14 cellular contexts compared by ENCODE assay signal in genomic region chr3:150074277-150074676, GRCh38.
DNase-seq lines count a peak whose midpoint lies in the region; ATAC-seq and TF ChIP-seq lines count a peak whose summit lies in the region.
"Had no signal": no experiment of that assay in that cellular context is flagged by ENCODE, and none has a peak within 500 bp of the region (broad histone marks: within the 10 kb centered on the region; RNA-seq: fewer than 3 reads in every experiment).

No MANE protein-coding gene starts in this region.

- H3K4me3 ChIP-seq in GM23338, result no peak overlapping the region
- H3K4me3 ChIP-seq in neuronal stem cell (ENCODE audit: low read length in 2 of 2), result no peak overlapping the region
- H3K4me3 ChIP-seq in gastroesophageal sphincter, result no peak overlapping the region

- H3K79me2 ChIP-seq in GM23338 (replicated peaks; ENCODE audit: insufficient read depth), result no peaks in the 10 kb centered on the region

- peaks cover 6% of the 10 kb centered on the region; the same call in 1 of the 2 replicates for H3K36me3 ChIP-seq in GM23338 (ENCODE audit: insufficient read depth)
- no peaks in the 10 kb centered on the region for H3K36me3 ChIP-seq in neuronal stem cell (replicated peaks in 1 of 2; ENCODE audit: control insufficient read depth in 2 of 2, insufficient read depth in 2 of 2, low read length in 2 of 2)
- no peaks in the 10 kb centered on the region for H3K36me3 ChIP-seq in gastroesophageal sphincter

- no peaks in the 10 kb centered on the region for H4K20me1 ChIP-seq in GM23338 (replicated peaks; ENCODE audit: insufficient read depth)

- H3K9me3 ChIP-seq in neuronal stem cell (replicated peaks in 1 of 2; ENCODE audit: control insufficient read depth in 2 of 2, insufficient read depth in 1 of 2, low read depth in 1 of 2, low read length in 2 of 2) (no peaks in the 10 kb centered on the region), gastroesophageal sphincter (peaks cover 0 to 8% (median 0%) of the 10 kb centered on the region in 3 donors)

- H3K4me1 Mint-ChIP-seq in GM23338 (peaks cover 8% of the 10 kb centered on the region), Calu3 (ENCODE audit: low read depth, unreplicated experiment) (no peaks in the 10 kb centered on the region)
- H3K4me1 Mint-ChIP-seq: immature natural killer cell had no signal

- no peak overlapping the region for H3K27ac ChIP-seq in GM23338 (ENCODE audit: low read depth)
- no peak overlapping the region for H3K27ac ChIP-seq in neuronal stem cell (replicated peaks; ENCODE audit: low read length)
- no peak overlapping the region for H3K27ac ChIP-seq in gastroesophageal sphincter

- H3K36me3 Mint-ChIP-seq in GM23338 (ENCODE audit: low read depth) (0 out of 3 replicates have a peak, but pooled peaks cover 3% of the 10 kb centered on the region), Calu3 (ENCODE audit: insufficient read depth, unreplicated experiment) (no peaks in the 10 kb centered on the region)
- H3K36me3 Mint-ChIP-seq: immature natural killer cell, type B pancreatic cell had no signal

- H3K4me3 Mint-ChIP-seq in GM23338 (no peak overlapping the region), Calu3 (ENCODE audit: low read depth, unreplicated experiment) (no peak overlapping the region)
- H3K4me3 Mint-ChIP-seq: activated B cell treated with CpG ODN at 0.5 μM for 24 hours; activated T-cell treated with anti-CD3 and anti-CD28 coated beads, Interleukin-2, amount 50 U/mL, for 24 hours; immature natural killer cell had no signal

- no peaks in the 10 kb centered on the region; the same call in 1 of the 2 replicates for H3K4me1 ChIP-seq in GM23338 (ENCODE audit: insufficient read depth)
- H3K4me1 ChIP-seq in neuronal stem cell (ENCODE audit: control insufficient read depth in 2 of 2, insufficient read depth in 1 of 2, low read depth in 1 of 2, low read length in 2 of 2), result peaks cover 0 to 8% of the 10 kb centered on the region in 2 donors
- peaks cover 0 to 7% (median 0%) of the 10 kb centered on the region in 3 donors for H3K4me1 ChIP-seq in gastroesophageal sphincter

- no peak for DNase-seq in GM23338 (ENCODE audit: low spot score)
- DNase-seq in neuronal stem cell (ENCODE audit: low spot score), result no peak
- DNase-seq in GOT3 (lab: John Stamatoyannopoulos, UW), result no peak
- DNase-seq in Calu3, result no peak
- DNase-seq in hypothalamus (lab: John Stamatoyannopoulos, UW), result no peak
- DNase-seq: activated B cell treated with CpG ODN at 0.5 μM for 24 hours; activated T-cell treated with anti-CD3 and anti-CD28 coated beads, Interleukin-2, amount 50 U/mL, for 24 hours; aorta; immature natural killer cell had no signal

- H2BK15ac ChIP-seq in neuronal stem cell (ENCODE audit: low read length), result no peak overlapping the region

- no peak overlapping the region for H2BK5ac ChIP-seq in neuronal stem cell (ENCODE audit: low read length)

- peak; percentile 53 for ATAC-seq in GM18907 (IDR thresholded peaks at IDR 0.05; ENCODE audit: unreplicated experiment)
- no peak for ATAC-seq in GM23338
- peak; percentile 80 for ATAC-seq in HG03521 (IDR thresholded peaks at IDR 0.05; ENCODE audit: unreplicated experiment)
- no peak for ATAC-seq in gastroesophageal sphincter
- ATAC-seq: sciatic nerve had no signal

- H3K9ac ChIP-seq in neuronal stem cell (ENCODE audit: low read depth, low read length, poor library complexity), result no peak overlapping the region

- H2BK120ac ChIP-seq in neuronal stem cell (ENCODE audit: low read depth, low read length), result no peak overlapping the region

- no peak overlapping the region for H3K14ac ChIP-seq in neuronal stem cell (ENCODE audit: low read length)

- TF ChIP-seq CTCF in GM23338 (conservative IDR thresholded peaks at IDR 0.05; ENCODE audit: low read depth in 2 of 2) (no peak), Calu3 (IDR thresholded peaks at IDR 0.05; ENCODE audit: unreplicated experiment) (no peak), gastroesophageal sphincter (IDR thresholded peaks at IDR 0.05) (no peak)

- no peak overlapping the region for H4K8ac ChIP-seq in neuronal stem cell (ENCODE audit: low read depth, low read length)

- H3K27me3 ChIP-seq in GM23338 (ENCODE audit: insufficient read depth) (no peaks in the 10 kb centered on the region), neuronal stem cell (ENCODE audit: control insufficient read depth in 3 of 3, insufficient read depth in 3 of 3, low read depth in 1 of 3, low read length in 3 of 3) (no peaks in the 10 kb centered on the region), gastroesophageal sphincter (no peaks in the 10 kb centered on the region)

- WGBS in neuronal stem cell (ENCODE audit: extremely low coverage in 2 of 2, insufficient read length in 2 of 2, insufficient replicate concordance in 1 of 2), 2 donors, result no CpG with 5 or more reads among the region's 3 CpGs
- WGBS in gastroesophageal sphincter (ENCODE audit: low coverage in 1 of 2), 2 donors, result 82 to 85% methylated on average over 3 of the region's 3 CpGs

- no peak overlapping the region for H3K4me2 ChIP-seq in GM23338
- no peak overlapping the region for H3K4me2 ChIP-seq in neuronal stem cell (ENCODE audit: insufficient read depth, low read length, poor library complexity, severe bottlenecking)

- H4K91ac ChIP-seq in neuronal stem cell (ENCODE audit: low read depth, low read length, poor library complexity), result no peak overlapping the region

- H2AFZ ChIP-seq in GM23338 (peak overlapping the region; percentile 56), neuronal stem cell (ENCODE audit: low read length) (peak overlapping the region; percentile 26)

- TF ChIP-seq POLR2A in gastroesophageal sphincter (IDR thresholded peaks at IDR 0.05), result no peak

- peaks cover 4% of the 10 kb centered on the region; the same call in 1 of the 2 replicates for H3K9me2 ChIP-seq in GM23338 (ENCODE audit: insufficient read depth)

- no peak overlapping the region for H3K27ac Mint-ChIP-seq in GM23338
- no peak overlapping the region for H3K27ac Mint-ChIP-seq in Calu3 (ENCODE audit: unreplicated experiment)
- H3K27ac Mint-ChIP-seq: activated B cell treated with CpG ODN at 0.5 μM for 24 hours; activated T-cell treated with anti-CD3 and anti-CD28 coated beads, Interleukin-2, amount 50 U/mL, for 24 hours; immature natural killer cell; type B pancreatic cell had no signal

- intact Hi-C loops in Calu3 (cut with micrococcal nuclease; ENCODE audit: unreplicated experiment), result no loop called here

- H3F3A ChIP-seq in GM23338 (replicated peaks; ENCODE audit: low read depth), result no peaks in the 10 kb centered on the region

- H3K18ac ChIP-seq in neuronal stem cell (ENCODE audit: low read length), result no peak overlapping the region

- H3K79me1 ChIP-seq in neuronal stem cell (ENCODE audit: low read depth, low read length), result no peaks in the 10 kb centered on the region

- H3K27me3 Mint-ChIP-seq in GM23338 (ENCODE audit: insufficient read depth, low read depth, poor library complexity) (peaks cover 2% of the 10 kb centered on the region), Calu3 (ENCODE audit: unreplicated experiment) (peaks cover 55% of the 10 kb centered on the region)

- no peak overlapping the region for H3K23ac ChIP-seq in neuronal stem cell (ENCODE audit: low read depth, low read length, poor library complexity)

- no peak overlapping the region for H2BK12ac ChIP-seq in neuronal stem cell (ENCODE audit: low read length)

- H2AK5ac ChIP-seq in neuronal stem cell (ENCODE audit: low read depth, low read length), result no peak overlapping the region

- no TSS peak for BruUV-seq in Calu3 (replicated peaks; lab: Mats Ljungman, UMichigan)

- CTCF ChIA-PET in Calu3 (lab: Charles Lee), result interaction anchor here (1.2 kb wide), 1 partner anchor 103 kb away, joined by 3 read pairs; the partner anchor contains the start of gene PFN2

- H3K9me3 Mint-ChIP-seq in GM23338 (peaks cover 12% of the 10 kb centered on the region; the same call in 2 of the 3 replicates), Calu3 (ENCODE audit: low read depth, unreplicated experiment) (no peaks in the 10 kb centered on the region)
- H3K9me3 Mint-ChIP-seq: activated B cell treated with CpG ODN at 0.5 μM for 24 hours had no signal

- no peak for TF ChIP-seq EP300 in gastroesophageal sphincter (IDR thresholded peaks at IDR 0.05)

- H3K4ac ChIP-seq in neuronal stem cell (ENCODE audit: low read length), result no peak overlapping the region

TF ChIP-seq in GM23338, 12 proteins besides CTCF, POLR2A, EP300 and RAD21 (continues in another document):
- TF ChIP-seq CREB1 (CRISPR knock-in tag; IDR thresholded peaks at IDR 0.05; ENCODE audit: low read depth) (no peak), POLR2AphosphoS5 (IDR thresholded peaks at IDR 0.05; ENCODE audit: low read depth) (no peak), REST (IDR thresholded peaks at IDR 0.05; ENCODE audit: unreplicated experiment) (no peak), STAT1 (IDR thresholded peaks at IDR 0.05; ENCODE audit: unreplicated experiment) (no peak)

Comparison
In these comparisons a context has a peak if more than half of its experiments do, and no peak if none do; other contexts are left out.
1. ATAC-seq: peak in GM18907 (single experiment) and HG03521 (single experiment); none in GM23338 (single experiment) and gastroesophageal sphincter (single experiment).